In the genomic region with DNA sequence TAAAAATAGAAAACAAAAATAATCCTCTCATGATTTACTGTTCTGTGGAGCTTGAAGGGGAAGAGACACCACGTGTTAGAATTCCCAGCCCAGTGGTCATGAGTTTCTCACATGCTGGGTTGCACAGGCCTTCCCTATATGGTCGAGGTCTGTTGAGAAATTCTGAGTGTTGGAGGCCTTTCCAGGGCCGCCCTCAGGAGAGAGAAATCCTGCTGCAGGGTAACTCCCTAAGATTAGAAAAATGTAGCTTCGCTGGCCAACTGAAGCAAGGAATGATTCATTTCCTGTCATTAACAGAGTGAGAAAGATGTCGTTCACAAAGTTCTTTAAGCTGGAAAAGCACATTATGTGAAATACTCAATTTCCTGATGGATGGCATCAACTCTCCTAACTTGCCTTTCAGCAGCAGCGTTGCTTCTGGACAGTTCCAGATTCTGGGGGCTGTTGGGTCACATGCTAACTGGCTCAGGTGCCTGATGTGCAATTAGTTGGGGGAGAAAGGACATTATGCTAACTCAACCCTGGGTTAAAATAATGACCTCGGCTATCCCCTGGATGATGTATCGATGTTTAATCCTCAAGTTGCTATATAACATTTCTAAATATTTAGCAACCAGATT, we compare ENCODE assay signal across 9 cellular contexts.
DNase-seq lines count a peak whose midpoint lies in the region; ATAC-seq and TF ChIP-seq lines count a peak whose summit lies in the region.
"Had no signal": no experiment of that assay in that cellular context is flagged by ENCODE, and none has a peak within 500 bp of the region (broad histone marks: within the 10 kb centered on the region; RNA-seq: fewer than 3 reads in every experiment).

No MANE protein-coding gene starts in this region.

- H3K9ac ChIP-seq in mammary epithelial cell (ENCODE audit: insufficient read depth, low read length) = no peak overlapping the region

- peak; percentile 44 for ATAC-seq in lung (ENCODE audit: insufficient read depth, low FRiP score)

- no peaks in the 10 kb centered on the region for H3K27me3 Mint-ChIP-seq in mesothelial cell of epicardium (ENCODE audit: low read depth)

- TF ChIP-seq POLR2A in uterus (IDR thresholded peaks at IDR 0.05) = no peak

- no peaks in the 10 kb centered on the region for H3K36me3 Mint-ChIP-seq in mesothelial cell of epicardium
- H3K36me3 Mint-ChIP-seq: naive B cell had no signal

- no peak overlapping the region for H3K4me3 ChIP-seq in mammary epithelial cell (replicated peaks in 1 of 3; ENCODE audit: insufficient read depth in 1 of 3, low read depth in 2 of 3, low read length in 3 of 3)
- no peak overlapping the region for H3K4me3 ChIP-seq in lung
- H3K4me3 ChIP-seq in uterus = no peak overlapping the region

- in situ Hi-C loops in mammary epithelial cell (cut with MboI; ENCODE audit: low sequenced_read_pairs in 2 of 2) = no loop called here

- H4K20me1 ChIP-seq in mammary epithelial cell (ENCODE audit: insufficient read depth, low read length) = no peaks in the 10 kb centered on the region

- H3K9me3 Mint-ChIP-seq in mesothelial cell of epicardium = peaks cover 5% of the 10 kb centered on the region

- dilution Hi-C loops in mammary epithelial cell (cut with HindIII; ENCODE audit: low sequenced_read_pairs) = no loop called here

- WGBS in mammary epithelial cell (ENCODE audit: low coverage, missing lambda C conversion rate) = 26% methylated on average over 8 of the region's 8 CpGs
- WGBS in lung, 2 donors = 31 to 40% methylated on average over 8 of the region's 8 CpGs

- H2AFZ ChIP-seq in mammary epithelial cell (ENCODE audit: low read depth, low read length) = peak overlapping the region; percentile 46

- no peak overlapping the region for H3K4me2 ChIP-seq in mammary epithelial cell (ENCODE audit: insufficient read depth, low read depth, low read length)

- peak; percentile 50 to 66 for DNase-seq in Kasumi-1 (lab: John Stamatoyannopoulos, UW)
- DNase-seq in mammary epithelial cell = peak; percentile 89
- DNase-seq in lung (ENCODE audit: low spot score) = peak; percentile 55
- peak; percentile 83 to 93 for DNase-seq in uterus
- no peak for DNase-seq in mesothelial cell of epicardium (ENCODE audit: low spot score in 2 of 2, unreplicated experiment in 2 of 2)
- no peak for DNase-seq in NCI-H510A treated with DMSO at 0.1 percent for 48 hours (lab: John Stamatoyannopoulos, UW)
- DNase-seq in NCI-H2196 treated with DMSO at 0.1 percent for 48 hours (lab: John Stamatoyannopoulos, UW; ENCODE audit: unreplicated experiment) = no peak
- DNase-seq: naive B cell, NCI-H446 treated with DMSO at 0.1 percent for 48 hours had no signal

- H3K9me3 ChIP-seq in mammary epithelial cell (replicated peaks; ENCODE audit: insufficient read depth, low read length) (no peaks in the 10 kb centered on the region), lung (ENCODE audit: control insufficient read depth in 2 of 2, insufficient read depth in 1 of 2, low read length in 1 of 2) (peaks cover 0 to 2% of the 10 kb centered on the region in 2 donors), uterus (no peaks in the 10 kb centered on the region)

- TF ChIP-seq CTCF in mammary epithelial cell (conservative IDR thresholded peaks at IDR 0.05 in 1 of 2, IDR thresholded peaks at IDR 0.05 in 1 of 2; ENCODE audit: extremely low read depth in 1 of 2, insufficient read depth in 1 of 2, low read depth in 1 of 2, low read length in 2 of 2) = no peak
- TF ChIP-seq CTCF in lung (IDR thresholded peaks at IDR 0.05; ENCODE audit: control extremely low read depth, extremely low read depth) = no peak
- no peak for TF ChIP-seq CTCF in uterus (IDR thresholded peaks at IDR 0.05)
- no peak for TF ChIP-seq CTCF in mesothelial cell of epicardium (IDR thresholded peaks at IDR 0.05; ENCODE audit: unreplicated experiment)

- H3K36me3 ChIP-seq in mammary epithelial cell (ENCODE audit: insufficient read depth, low read length) (no peaks in the 10 kb centered on the region), lung (ENCODE audit: control insufficient read depth in 2 of 2, insufficient read depth in 2 of 2, low read length in 2 of 2) (no peaks in the 10 kb centered on the region), uterus (no peaks in the 10 kb centered on the region)

- intact Hi-C loops in mammary epithelial cell (cut with micrococcal nuclease) = loop anchor here (1.0 to 5.0 kb wide), 3 partner anchors 21 to 951 kb away; no protein-coding TSS in a partner anchor
- intact Hi-C loops in uterus (cut with DNase I; ENCODE audit: low total_unique reads) = loop anchor here (5.0 kb wide), 1 partner anchor 34 kb away; no protein-coding TSS in a partner anchor

- H3K27ac ChIP-seq in mammary epithelial cell (ENCODE audit: insufficient read depth, low read depth, low read length) (peak overlapping the region; percentile 67), lung (ENCODE audit: low read depth in 1 of 2, low read length in 1 of 2) (peak overlapping the region in 1 of 2 donors; percentile 64), uterus (peak overlapping the region; percentile 91 to 94)

- H3K79me2 ChIP-seq in mammary epithelial cell (ENCODE audit: insufficient read depth, low read length) = no peaks in the 10 kb centered on the region

- CTCF ChIA-PET in mammary epithelial cell (lab: Charles Lee; ENCODE audit: low non-redundant PET) = interaction anchor here (0.6 kb wide), 1 partner anchor 56 kb away, joined by 4 read pairs; no protein-coding TSS in a partner anchor

- peaks cover 28% of the 10 kb centered on the region for H3K4me1 Mint-ChIP-seq in mesothelial cell of epicardium
- H3K4me1 Mint-ChIP-seq: naive B cell had no signal

- peaks cover 47% of the 10 kb centered on the region for H3K4me1 ChIP-seq in mammary epithelial cell (ENCODE audit: insufficient read depth, low read length)
- peaks cover 0 to 7% of the 10 kb centered on the region in 2 donors for H3K4me1 ChIP-seq in lung (ENCODE audit: control insufficient read depth in 2 of 2, insufficient read depth in 2 of 2, low read length in 2 of 2)
- peaks cover 6 to 9% of the 10 kb centered on the region in 2 donors for H3K4me1 ChIP-seq in uterus

- H3K4me3 Mint-ChIP-seq in mesothelial cell of epicardium = no peak overlapping the region
- H3K4me3 Mint-ChIP-seq: naive B cell had no signal

- no peak overlapping the region for H3K27ac Mint-ChIP-seq in mesothelial cell of epicardium

- BruUV-seq in mammary epithelial cell (replicated peaks; lab: Mats Ljungman, UMichigan) = TSS peak; percentile 85

- H3K27me3 ChIP-seq in mammary epithelial cell (ENCODE audit: insufficient read depth, low read length) (no peaks in the 10 kb centered on the region), lung (ENCODE audit: control insufficient read depth, insufficient read depth) (no peaks in the 10 kb centered on the region), uterus (no peaks in the 10 kb centered on the region)

Comparison
In these comparisons a context has a peak if more than half of its experiments do, and no peak if none do; other contexts are left out.
1. DNase-seq: peak in Kasumi-1 (2 of 2), mammary epithelial cell (single experiment), lung (single experiment) and uterus (2 of 2); none in mesothelial cell of epicardium (0 of 2), NCI-H510A treated with DMSO at 0.1 percent for 48 hours (single experiment) and NCI-H2196 treated with DMSO at 0.1 percent for 48 hours (single experiment).